17 cellular contexts compared by ENCODE assay signal in the genomic region with DNA sequence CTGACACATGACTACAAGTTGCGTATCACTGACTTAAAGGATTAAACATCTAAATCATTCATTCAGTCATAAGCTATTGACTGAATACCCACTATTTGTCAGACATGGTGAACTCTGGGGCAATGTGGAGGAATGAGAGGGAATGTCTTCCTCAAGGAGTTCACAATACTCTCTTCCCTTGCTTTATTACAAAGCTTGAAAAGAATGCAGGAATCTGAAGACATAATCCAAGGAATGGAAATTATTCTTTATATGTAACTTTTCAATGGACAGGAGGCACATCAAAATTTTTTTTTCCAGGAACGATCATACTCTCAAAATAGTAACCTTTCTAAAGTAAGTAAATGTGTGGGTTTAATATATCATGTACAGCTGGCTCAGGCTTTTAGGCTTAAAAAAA.
"Had no signal": no experiment of that assay in that cellular context is flagged by ENCODE, and none has a peak within 500 bp of the region (broad histone marks: within the 10 kb centered on the region; RNA-seq: fewer than 3 reads in every experiment).

No MANE protein-coding gene starts in this region.

- DNase-seq: MV-4-11, NCI-H1048, NCI-H1105, NCI-H1436 treated with DMSO at 0.1 percent for 48 hours, NCI-H1694, NCI-H187 treated with DMSO at 0.1 percent for 48 hours, NCI-H2029 treated with DMSO at 0.1 percent for 48 hours, NCI-H2171 treated with DMSO at 0.1 percent for 48 hours, NCI-H345, NCI-H446 treated with DMSO at 0.1 percent for 48 hours, NCI-H510A treated with DMSO at 0.1 percent for 48 hours, Right ventricle myocardium superior, RPMI8226, SIG-M5 had no signal

- H3K4me3 ChIP-seq: SJSA1, SK-N-MC had no signal

- H3K36me3 ChIP-seq: SJSA1 had no signal

- FAIRE-seq: RCC 7860 had no signal

- H3K27me3 ChIP-seq: SJSA1 had no signal

- H3K9me3 ChIP-seq: SJSA1 had no signal

- H3K27ac ChIP-seq: SJSA1, SK-N-MC had no signal
